In genomic region chr2:23850564-23851256, GRCh38 we compare ENCODE assay signal across 13 cellular contexts.
DNase-seq lines count a peak whose midpoint lies in the region; ATAC-seq and TF ChIP-seq lines count a peak whose summit lies in the region.
"Had no signal": no experiment of that assay in that cellular context is flagged by ENCODE, and none has a peak within 500 bp of the region (broad histone marks: within the 10 kb centered on the region; RNA-seq: fewer than 3 reads in every experiment).

No MANE protein-coding gene starts in this region.

- H3K36me3 ChIP-seq in WERI-Rb-1 = peaks cover 16% of the 10 kb centered on the region

- ATAC-seq in GM18505 (IDR thresholded peaks at IDR 0.05; ENCODE audit: unreplicated experiment) = peak; percentile 88
- peak; percentile 84 for ATAC-seq in GM21381 (IDR thresholded peaks at IDR 0.05; ENCODE audit: unreplicated experiment)
- ATAC-seq in HG03095 (IDR thresholded peaks at IDR 0.05; ENCODE audit: unreplicated experiment) = peak; percentile 79
- ATAC-seq in T-cell (replicated peaks in 1 of 4) = no peak
- ATAC-seq: left ventricle myocardium superior had no signal

- H3K27ac Mint-ChIP-seq in brain = peak overlapping the region in 3 of 5 experiments; percentile 10 to 49 (median 35)
- H3K27ac Mint-ChIP-seq in T-cell = no peak overlapping the region

- H3K4me3 ChIP-seq in WERI-Rb-1 (ENCODE audit: low read depth, low read length) = no peak overlapping the region
- H3K4me3 ChIP-seq: thyroid gland had no signal

- no peaks in the 10 kb centered on the region for H3K27me3 Mint-ChIP-seq in brain
- H3K27me3 Mint-ChIP-seq in T-cell = no peaks in the 10 kb centered on the region
- H3K27me3 Mint-ChIP-seq: CD8-positive, alpha-beta memory T cell had no signal

- H3K9me3 ChIP-seq in WERI-Rb-1 (ENCODE audit: severe bottlenecking) = no peaks in the 10 kb centered on the region
- H3K9me3 ChIP-seq: thyroid gland had no signal

- H3K9me3 Mint-ChIP-seq in brain (peaks cover 0 to 2% (median 0%) of the 10 kb centered on the region in 5 experiments), T-cell (no peaks in the 10 kb centered on the region)
- H3K9me3 Mint-ChIP-seq: CD8-positive, alpha-beta memory T cell had no signal

- H3K4me1 Mint-ChIP-seq in brain (peaks cover 5% of the 10 kb centered on the region), T-cell (peaks cover 0 to 6% (median 6%) of the 10 kb centered on the region in 3 donors)

- H3K27ac ChIP-seq in WERI-Rb-1 = no peak overlapping the region
- H3K27ac ChIP-seq: thyroid gland, VCaP had no signal

- POLR2A ChIA-PET in T-cell (lab: Charles Lee) = interaction anchor here in 1 of 2 donors (0.6 kb wide), 1 partner anchor 288 kb away, joined by 4 read pairs; no protein-coding TSS in a partner anchor

- CTCF ChIA-PET in T-cell (lab: Charles Lee) = interaction anchor here (0.6 kb wide), 2 partner anchors 35 to 480 kb away, joined by 3 to 6 read pairs; no protein-coding TSS in a partner anchor

- TF ChIP-seq POLR2A in GM18505 (IDR thresholded peaks at IDR 0.05; ENCODE audit: borderline replicate concordance, extremely low read depth, insufficient read depth, insufficient read length) = no peak

- H3K27me3 ChIP-seq in WERI-Rb-1 (ENCODE audit: insufficient read depth, low read depth, severe bottlenecking) = no peaks in the 10 kb centered on the region
- H3K27me3 ChIP-seq: thyroid gland had no signal

- no peak for TF ChIP-seq CTCF in brain (conservative IDR thresholded peaks at IDR 0.05)
- no peak for TF ChIP-seq CTCF in WERI-Rb-1 (IDR thresholded peaks at IDR 0.05; ENCODE audit: low read depth, low read length)

- DNase-seq in T-cell (no peak), NCI-H2029 (lab: John Stamatoyannopoulos, UW) (no peak), WERI-Rb-1 (no peak), OCI-M2 (lab: John Stamatoyannopoulos, UW; ENCODE audit: unreplicated experiment) (no peak)
- DNase-seq: CD8-positive, alpha-beta memory T cell; left ventricle myocardium superior; NCI-H1694 treated with DMSO at 0.1 percent for 48 hours; thyroid gland had no signal

- H3K4me3 Mint-ChIP-seq in brain (no peak overlapping the region), T-cell (no peak overlapping the region)
- H3K4me3 Mint-ChIP-seq: CD8-positive, alpha-beta memory T cell had no signal

- peaks cover 51% of the 10 kb centered on the region for H3K36me3 Mint-ChIP-seq in brain
- H3K36me3 Mint-ChIP-seq in T-cell = peaks cover 25% of the 10 kb centered on the region

Comparison
In these comparisons a context has a peak if more than half of its experiments do, and no peak if none do; other contexts are left out.
1. ATAC-seq: peak in GM18505 (single experiment), GM21381 (single experiment) and HG03095 (single experiment); none in T-cell (0 of 4).
2. H3K27ac Mint-ChIP-seq: peak in brain (3 of 5); none in T-cell (0 of 2).